8 cellular contexts compared by ENCODE assay signal in genomic region chr1:156193208-156193487, GRCh38. TPM values are rescaled to one million over a fixed set of nuclear protein-coding genes. Genes with fewer than 3 reads are reported as not detected.
A peak's percentile ranks its signal among the peaks of the same experiment; 100 is the strongest.
DNase-seq lines count a peak whose midpoint lies in the region; ATAC-seq and TF ChIP-seq lines count a peak whose summit lies in the region.

No MANE protein-coding gene starts in this region.

- H3K36me3 Mint-ChIP-seq in activated CD4-positive, alpha-beta memory T cell treated with anti-CD3 and anti-CD28 coated beads for 36 hours = peaks cover 40% of the 10 kb centered on the region

- H3K4me3 ChIP-seq in HEK293 (ENCODE audit: low read depth, low read length) = peak overlapping the region; percentile 50
- H3K4me3 ChIP-seq in hepatocyte = peak overlapping the region; percentile 3
- H3K4me3 ChIP-seq in smooth muscle cell = peak overlapping the region; percentile 85

- no peaks in the 10 kb centered on the region for H3K9me2 ChIP-seq in hepatocyte (replicated peaks; ENCODE audit: insufficient read depth)

- ATAC-seq in HG03442 (IDR thresholded peaks at IDR 0.05; ENCODE audit: unreplicated experiment) = no peak

- H3K9me3 Mint-ChIP-seq in activated CD4-positive, alpha-beta memory T cell treated with anti-CD3 and anti-CD28 coated beads for 36 hours = no peaks in the 10 kb centered on the region

- peaks cover 3% of the 10 kb centered on the region; the same call in 1 of the 2 replicates for H3K4me1 ChIP-seq in HEK293 (ENCODE audit: control insufficient read depth, insufficient read depth, low read length)
- peaks cover 5% of the 10 kb centered on the region for H3K4me1 ChIP-seq in hepatocyte (ENCODE audit: insufficient read depth)
- H3K4me1 ChIP-seq in smooth muscle cell (ENCODE audit: low read depth) = peaks cover 7% of the 10 kb centered on the region

- H4K20me1 ChIP-seq in hepatocyte (ENCODE audit: insufficient read depth, poor library complexity, severe bottlenecking) (no peaks in the 10 kb centered on the region), smooth muscle cell (ENCODE audit: low read depth) (no peaks in the 10 kb centered on the region)

- H3K79me2 ChIP-seq in hepatocyte (peaks cover 41% of the 10 kb centered on the region), smooth muscle cell (ENCODE audit: low read depth) (peaks cover 36% of the 10 kb centered on the region)

- H3K9me3 ChIP-seq in HEK293 (ENCODE audit: control insufficient read depth, insufficient read depth, low read depth, low read length) (no peaks in the 10 kb centered on the region), hepatocyte (ENCODE audit: low read depth) (no peaks in the 10 kb centered on the region), smooth muscle cell (replicated peaks; ENCODE audit: low read depth) (no peaks in the 10 kb centered on the region)

- H3K4me3 Mint-ChIP-seq in activated CD4-positive, alpha-beta memory T cell treated with anti-CD3 and anti-CD28 coated beads for 36 hours = peak overlapping the region; percentile 100

- POLR2A ChIA-PET in HEK293 (lab: Yijun Ruan, JAX) = interaction anchor here (0.8 to 2.4 kb wide), 5 partner anchors 20 to 81 kb away, joined by 3 to 49 read pairs (median 4); partner anchors contain the start of genes LMNA and PMF1
- POLR2A ChIA-PET in activated CD4-positive, alpha-beta memory T cell treated with anti-CD3 and anti-CD28 coated beads for 36 hours (lab: Charles Lee) = interaction anchor here (0.6 to 4.1 kb wide), 11 partner anchors 20 to 298 kb away, joined by 3 to 27 read pairs (median 5); partner anchors contain the start of gene PMF1

- H3K27me3 ChIP-seq in hepatocyte (no peaks in the 10 kb centered on the region), smooth muscle cell (ENCODE audit: low read depth) (no peaks in the 10 kb centered on the region)

- H2AFZ ChIP-seq in hepatocyte (peak overlapping the region; percentile 61), smooth muscle cell (ENCODE audit: low read depth) (peak overlapping the region; percentile 88)

- 97% methylated on average over 7 of the region's 7 CpGs for WGBS in hepatocyte (ENCODE audit: low lambda C conversion rate, missing lambda C conversion rate)
- 91% methylated on average over 7 of the region's 7 CpGs for WGBS in smooth muscle cell (ENCODE audit: low lambda C conversion rate)

- H3K36me3 ChIP-seq in HEK293 (ENCODE audit: control insufficient read depth in 2 of 2, insufficient read depth in 1 of 2, low read length in 2 of 2) (peaks cover 0 to 23% of the 10 kb centered on the region in 2 experiments; a peak in 1 of 3 replicates), hepatocyte (replicated peaks; ENCODE audit: insufficient read depth, low read depth) (no peaks in the 10 kb centered on the region), smooth muscle cell (ENCODE audit: low read depth) (no peaks in the 10 kb centered on the region)

- intact Hi-C loops in activated CD4-positive, alpha-beta memory T cell treated with anti-CD3 and anti-CD28 coated beads for 36 hours (cut with micrococcal nuclease) = loop anchor here (1.0 to 5.0 kb wide), 4 partner anchors 21 to 89 kb away; partner anchors contain the start of genes SMG5 and TMEM79

- peak overlapping the region; percentile 65; the same call in 1 of the 2 replicates for H3K27ac ChIP-seq in HEK293 (ENCODE audit: extremely low read depth, low read depth, low read length)
- peak overlapping the region; percentile 70 for H3K27ac ChIP-seq in hepatocyte
- H3K27ac ChIP-seq in smooth muscle cell (ENCODE audit: low read depth) = peak overlapping the region; percentile 31

- DNase-seq in activated CD4-positive, alpha-beta memory T cell treated with anti-CD3 and anti-CD28 coated beads for 36 hours = no peak
- DNase-seq in hepatocyte (ENCODE audit: low spot score) (no peak), smooth muscle cell (lab: John Stamatoyannopoulos, UW; ENCODE audit: unreplicated experiment) (no peak), COLO829 (ENCODE audit: low spot score) (no peak)
- DNase-seq in effector CD4-positive, alpha-beta T cell = no peak
- DNase-seq in activated CD4-positive, alpha-beta T cell treated with anti-CD3 and anti-CD28 coated beads, Interleukin-2, amount 50 U/mL, for 1 hour = no peak

- H3K27ac Mint-ChIP-seq in activated CD4-positive, alpha-beta memory T cell treated with anti-CD3 and anti-CD28 coated beads for 36 hours = peak overlapping the region; percentile 81

- H3K4me1 Mint-ChIP-seq in activated CD4-positive, alpha-beta memory T cell treated with anti-CD3 and anti-CD28 coated beads for 36 hours (ENCODE audit: low read depth) = peaks cover 55% of the 10 kb centered on the region

- TF ChIP-seq CTCF in HEK293 (tag by site-specific recombination; IDR thresholded peaks at IDR 0.05) = no peak
- no peak for TF ChIP-seq CTCF in hepatocyte (IDR thresholded peaks at IDR 0.05; ENCODE audit: poor library complexity)
- no peak for TF ChIP-seq CTCF in smooth muscle cell (IDR thresholded peaks at IDR 0.05; ENCODE audit: borderline replicate concordance, insufficient read depth, poor library complexity, severe bottlenecking)

- CTCF ChIA-PET in HEK293 (lab: Yijun Ruan, JAX) = interaction anchor here (0.8 to 0.9 kb wide), 2 partner anchors 20 to 47 kb away, joined by 3 to 4 read pairs; no protein-coding TSS in a partner anchor
- CTCF ChIA-PET in activated CD4-positive, alpha-beta memory T cell treated with anti-CD3 and anti-CD28 coated beads for 36 hours (lab: Charles Lee) = interaction anchor here (0.8 to 1.9 kb wide), 6 partner anchors 20 to 86 kb away, joined by 3 to 13 read pairs (median 4); partner anchors contain the start of gene PMF1

- H3K27me3 Mint-ChIP-seq in activated CD4-positive, alpha-beta memory T cell treated with anti-CD3 and anti-CD28 coated beads for 36 hours = no peaks in the 10 kb centered on the region

- H3F3A ChIP-seq in smooth muscle cell (ENCODE audit: low read depth) = no peaks in the 10 kb centered on the region

- H3K9ac ChIP-seq in smooth muscle cell (ENCODE audit: low read depth) = peak overlapping the region; percentile 34

- peak overlapping the region; percentile 63 for H3K4me2 ChIP-seq in hepatocyte
- peak overlapping the region; percentile 81 for H3K4me2 ChIP-seq in smooth muscle cell

TF ChIP-seq in HEK293, 187 proteins besides CTCF, POLR2A, EP300 and RAD21 (continues in another document):
- TF ChIP-seq ZNF2 (tag by site-specific recombination; IDR thresholded peaks at IDR 0.05) (no peak), ZBTB8A (tag by site-specific recombination; IDR thresholded peaks at IDR 0.05) (no peak), GLI4 (tag by site-specific recombination; IDR thresholded peaks at IDR 0.05) (no peak), GLIS1 (tag by site-specific recombination; IDR thresholded peaks at IDR 0.05) (no peak), REPIN1 (tag by site-specific recombination; IDR thresholded peaks at IDR 0.05; ENCODE audit: low read depth) (no peak), AEBP2 (tag by site-specific recombination; IDR thresholded peaks at IDR 0.05; ENCODE audit: borderline replicate concordance) (no peak), ZNF704 (tag by site-specific recombination; IDR thresholded peaks at IDR 0.05) (no peak), ZNF404 (tag by site-specific recombination; IDR thresholded peaks at IDR 0.05) (no peak), ZNF324 (tag by site-specific recombination; IDR thresholded peaks at IDR 0.05) (no peak), ZNF37A (tag by site-specific recombination; IDR thresholded peaks at IDR 0.05) (no peak), ZNF521 (tag by site-specific recombination; IDR thresholded peaks at IDR 0.05) (no peak)

RNA-seq across cellular contexts. Expression of gene SLC25A44, which starts 0.8 kb away (rescaled TPM):
- 10 to 100 TPM; 61.3 to 62.2 TPM for total RNA-seq in activated CD4-positive, alpha-beta memory T cell treated with anti-CD3 and anti-CD28 coated beads for 36 hours
- 16.9 TPM in 2 replicates for total RNA-seq in hepatocyte
- polyA plus RNA-seq in hepatocyte = 18.1 and 19.3 TPM in 2 replicates
- 11.6 and 13.9 TPM in 2 replicates for total RNA-seq in smooth muscle cell
- 11.4 and 17.7 TPM in 2 replicates for polyA plus RNA-seq in smooth muscle cell

RNA-seq across cellular contexts. Expression of gene PMF1, which starts 19.7 kb away (rescaled TPM):
- total RNA-seq in activated CD4-positive, alpha-beta memory T cell treated with anti-CD3 and anti-CD28 coated beads for 36 hours = 100 to 1,000 TPM in 1 of 2 experiments, 10 to 100 TPM in 1; 99.5 to 105 TPM
- total RNA-seq in hepatocyte (60.7 and 81.4 TPM in 2 replicates), smooth muscle cell (51.4 and 59.2 TPM in 2 replicates)
- polyA plus RNA-seq in hepatocyte (77.1 and 96.9 TPM in 2 replicates), smooth muscle cell (82.5 and 87.4 TPM in 2 replicates)

RNA-seq across cellular contexts. Expression of gene SEMA4A, which starts 39.8 kb away (rescaled TPM):
- 10 to 100 TPM; 68.2 to 75.1 TPM for total RNA-seq in activated CD4-positive, alpha-beta memory T cell treated with anti-CD3 and anti-CD28 coated beads for 36 hours
- total RNA-seq in hepatocyte (1.4 and 2.1 TPM in 2 replicates), smooth muscle cell (2.1 and 5.0 TPM in 2 replicates)
- polyA plus RNA-seq in hepatocyte (1.3 and 2.6 TPM in 2 replicates), smooth muscle cell (2.2 and 4.2 TPM in 2 replicates)

RNA-seq across cellular contexts. Expression of gene BGLAP, which starts 48.8 kb away (rescaled TPM):
- total RNA-seq in activated CD4-positive, alpha-beta memory T cell treated with anti-CD3 and anti-CD28 coated beads for 36 hours = 1 to 10 TPM in 1 of 2 experiments, under 1 TPM in 1; 0.90 to 2.3 TPM
- total RNA-seq in hepatocyte (0.17 and 0.60 TPM in 2 replicates), smooth muscle cell (0.63 TPM in 1 of 2 replicates, not detected in the other)
- polyA plus RNA-seq in hepatocyte (0.64 and 3.3 TPM in 2 replicates), smooth muscle cell (0.62 and 2.9 TPM in 2 replicates)

RNA-seq across cellular contexts. Expression of gene PAQR6, which starts 54.7 kb away (rescaled TPM):
- total RNA-seq in activated CD4-positive, alpha-beta memory T cell treated with anti-CD3 and anti-CD28 coated beads for 36 hours = 1 to 10 TPM; 3.9 to 4.0 TPM
- total RNA-seq in hepatocyte (3.3 and 4.5 TPM in 2 replicates), smooth muscle cell (1.3 and 3.0 TPM in 2 replicates)
- polyA plus RNA-seq in hepatocyte (12.0 and 14.8 TPM in 2 replicates), smooth muscle cell (2.7 and 4.4 TPM in 2 replicates)

Comparison
In these comparisons a context has a peak if more than half of its experiments do, and no peak if none do; other contexts are left out.
1. H3K4me3 ChIP-seq: peak in every context shown above with its lines; median percentile 85 in smooth muscle cell; 50 in HEK293; 3 in hepatocyte.
2. RNA of gene SEMA4A, which starts 39.8 kb away (total RNA-seq): 68.2 to 75.1 TPM in activated CD4-positive, alpha-beta memory T cell treated with anti-CD3 and anti-CD28 coated beads for 36 hours; 1.4 to 2.1 TPM in hepatocyte and 2.1 to 5.0 TPM in smooth muscle cell; every median in the first group is over 10 times any median in the second.
3. Peak in every context shown above with its lines, with median percentiles within 50 percentile points of each other: H3K27ac ChIP-seq.